In the genomic region with DNA sequence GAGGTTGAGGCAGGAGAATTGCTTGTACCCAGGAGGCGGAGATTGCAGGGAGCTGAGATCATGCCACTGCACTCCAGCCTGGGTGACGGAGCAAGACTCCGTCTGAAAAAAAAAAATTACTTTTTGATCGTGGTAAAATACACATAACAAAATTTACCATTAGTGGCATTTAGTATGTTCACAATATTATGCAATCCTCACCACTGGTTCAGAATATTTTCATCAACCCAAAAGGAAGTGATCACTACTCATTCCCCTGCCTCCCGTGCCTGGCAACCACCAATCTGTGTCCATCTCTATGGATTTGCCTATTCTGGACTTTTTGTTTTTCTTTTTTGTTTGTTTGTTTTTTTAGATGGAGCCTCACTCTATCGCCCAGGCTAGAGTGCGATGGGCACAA, we compare ENCODE assay signal across 37 cellular contexts. TPM values are rescaled to one million over a fixed set of nuclear protein-coding genes. Genes with fewer than 3 reads are reported as not detected.
"Had no signal": no experiment of that assay in that cellular context is flagged by ENCODE, and none has a peak within 500 bp of the region (broad histone marks: within the 10 kb centered on the region; RNA-seq: fewer than 3 reads in every experiment).

No MANE protein-coding gene starts in this region.

- H3K36me3 Mint-ChIP-seq: activated CD4-positive, alpha-beta memory T cell treated with anti-CD3 and anti-CD28 coated beads for 36 hours; activated CD8-positive, alpha-beta memory T cell treated with anti-CD3 and anti-CD28 coated beads, Interleukin-2, amount 10 ng/mL, durations not matched to agents 7 days and 5 days; activated naive CD4-positive, alpha-beta T cell treated with anti-CD3 and anti-CD28 coated beads, Interleukin-2, amount 10 ng/mL, durations not matched to agents 7 days and 5 days; activated naive CD4-positive, alpha-beta T cell treated with anti-CD3 and anti-CD28 coated beads, Interleukin-2, amount 50 U/mL, for 72 hours had no signal

- H3K4me3 Mint-ChIP-seq: activated B cell treated with CpG ODN at 0.5 μM for 24 hours; activated CD4-positive, alpha-beta memory T cell treated with anti-CD3 and anti-CD28 coated beads for 36 hours; activated CD4-positive, alpha-beta T cell treated with anti-CD3 and anti-CD28 coated beads, Interleukin-2, amount 10 ng/mL, durations not matched to agents 24 days and 14 days; activated CD8-positive, alpha-beta memory T cell treated with anti-CD3 and anti-CD28 coated beads, Interleukin-2, amount 10 ng/mL, durations not matched to agents 7 days and 5 days; activated CD8-positive, alpha-beta T cell treated with anti-CD3 and anti-CD28 coated beads, Interleukin-2, amount 10 ng/mL, durations not matched to agents 7 days and 5 days; activated naive CD4-positive, alpha-beta T cell treated with anti-CD3 and anti-CD28 coated beads, Interleukin-2, amount 10 ng/mL, durations not matched to agents 7 days and 5 days; activated T-cell treated with anti-CD3 and anti-CD28 coated beads, Interleukin-2, amount 50 U/mL, for 24 hours; activated T-cell treated with anti-CD3 and anti-CD28 coated beads, Interleukin-2, amount 50 U/mL, for 72 hours; central memory CD8-positive, alpha-beta T cell; dendritic cell treated with granulocyte-macrophage colony-stimulating factor and Interleukin-4, amounts not matched to agents 40 ng/mL and 50 ng/mL, for 4 days; effector memory CD8-positive, alpha-beta T cell had no signal

- H3K27ac ChIP-seq: brain microvascular endothelial cell, coronary artery, dorsolateral prefrontal cortex, esophagus muscularis mucosa, foreskin keratinocyte, gastrocnemius medialis, heart left ventricle, WERI-Rb-1 had no signal

- H3K36me3 ChIP-seq: brain microvascular endothelial cell, esophagus muscularis mucosa, gastrocnemius medialis, heart left ventricle, WERI-Rb-1 had no signal

- H3K4me3 ChIP-seq: coronary artery, dorsolateral prefrontal cortex, esophagus muscularis mucosa, gastrocnemius medialis, heart left ventricle had no signal

- H3K9me3 Mint-ChIP-seq: activated B cell treated with CpG ODN at 0.5 μM for 24 hours; activated CD4-positive, alpha-beta memory T cell treated with anti-CD3 and anti-CD28 coated beads for 36 hours; activated CD4-positive, alpha-beta T cell treated with anti-CD3 and anti-CD28 coated beads, Interleukin-2, amount 10 ng/mL, durations not matched to agents 24 days and 14 days; activated naive CD4-positive, alpha-beta T cell treated with anti-CD3 and anti-CD28 coated beads, Interleukin-2, amount 10 ng/mL, durations not matched to agents 7 days and 5 days; activated naive CD4-positive, alpha-beta T cell treated with anti-CD3 and anti-CD28 coated beads, Interleukin-2, amount 50 U/mL, for 72 hours; activated T-cell treated with anti-CD3 and anti-CD28 coated beads, Interleukin-2, amount 50 U/mL, for 24 hours; activated T-cell treated with anti-CD3 and anti-CD28 coated beads, Interleukin-2, amount 50 U/mL, for 72 hours; central memory CD8-positive, alpha-beta T cell; dendritic cell treated with granulocyte-macrophage colony-stimulating factor and Interleukin-4, amounts not matched to agents 40 ng/mL and 50 ng/mL, for 4 days; effector memory CD8-positive, alpha-beta T cell had no signal

- H3K4me1 ChIP-seq: foreskin keratinocyte had no signal

- H3K27ac Mint-ChIP-seq: activated B cell treated with CpG ODN at 0.5 μM for 24 hours; activated CD4-positive, alpha-beta memory T cell treated with anti-CD3 and anti-CD28 coated beads for 36 hours; activated CD4-positive, alpha-beta T cell treated with anti-CD3 and anti-CD28 coated beads, Interleukin-2, amount 10 ng/mL, durations not matched to agents 24 days and 14 days; activated CD8-positive, alpha-beta memory T cell treated with anti-CD3 and anti-CD28 coated beads, Interleukin-2, amount 10 ng/mL, durations not matched to agents 7 days and 5 days; activated CD8-positive, alpha-beta T cell treated with anti-CD3 and anti-CD28 coated beads, Interleukin-2, amount 10 ng/mL, durations not matched to agents 7 days and 5 days; activated naive CD4-positive, alpha-beta T cell treated with anti-CD3 and anti-CD28 coated beads, Interleukin-2, amount 10 ng/mL, durations not matched to agents 7 days and 5 days; activated naive CD4-positive, alpha-beta T cell treated with anti-CD3 and anti-CD28 coated beads, Interleukin-2, amount 50 U/mL, for 72 hours; activated T-cell treated with anti-CD3 and anti-CD28 coated beads, Interleukin-2, amount 50 U/mL, for 24 hours; activated T-cell treated with anti-CD3 and anti-CD28 coated beads, Interleukin-2, amount 50 U/mL, for 72 hours; dendritic cell treated with granulocyte-macrophage colony-stimulating factor and Interleukin-4, amounts not matched to agents 40 ng/mL and 50 ng/mL, for 4 days; effector memory CD8-positive, alpha-beta T cell had no signal

- H3K9me3 ChIP-seq: esophagus muscularis mucosa, gastrocnemius medialis, heart left ventricle had no signal

- DNase-seq: activated B cell treated with CpG ODN at 0.5 μM for 24 hours; activated CD4-positive, alpha-beta memory T cell treated with anti-CD3 and anti-CD28 coated beads for 36 hours; activated CD4-positive, alpha-beta T cell treated with anti-CD3 and anti-CD28 coated beads, Interleukin-2, amount 10 ng/mL, durations not matched to agents 24 days and 14 days; activated CD8-positive, alpha-beta memory T cell treated with anti-CD3 and anti-CD28 coated beads, Interleukin-2, amount 10 ng/mL, durations not matched to agents 7 days and 5 days; activated CD8-positive, alpha-beta memory T cell treated with anti-CD3 and anti-CD28 coated beads, Interleukin-2, amount 50 U/mL, for 48 hours; activated CD8-positive, alpha-beta T cell treated with anti-CD3 and anti-CD28 coated beads, Interleukin-2, amount 10 ng/mL, durations not matched to agents 7 days and 5 days; activated gamma-delta T cell; activated naive CD4-positive, alpha-beta T cell; activated naive CD4-positive, alpha-beta T cell treated with anti-CD3 and anti-CD28 coated beads, Interleukin-2, amount 10 ng/mL, durations not matched to agents 7 days and 5 days; activated T-cell treated with anti-CD3 and anti-CD28 coated beads for 4 hours; activated T-cell treated with anti-CD3 and anti-CD28 coated beads, Interleukin-2, amount 50 U/mL, for 24 hours; activated T-cell treated with anti-CD3 and anti-CD28 coated beads, Interleukin-2, amount 50 U/mL, for 72 hours; amniotic stem cell; anterior cingulate cortex; brain microvascular endothelial cell; dorsolateral prefrontal cortex; effector memory CD8-positive, alpha-beta T cell; erythroblast; foreskin keratinocyte; gastrocnemius medialis; glutamatergic neuron; heart left ventricle; hypothalamus; T-helper 2 cell; WERI-Rb-1 had no signal

- ATAC-seq: activated CD4-positive, CD25-positive, alpha-beta regulatory T cell treated with anti-CD3 and anti-CD28 coated beads, Interleukin-2, amount 50 U/mL, for 24 hours; activated CD8-positive, alpha-beta memory T cell treated with anti-CD3 and anti-CD28 coated beads, Interleukin-2, amount 10 ng/mL, durations not matched to agents 7 days and 5 days; activated CD8-positive, alpha-beta T cell treated with anti-CD3 and anti-CD28 coated beads, Interleukin-2, amount 10 ng/mL, durations not matched to agents 7 days and 5 days; activated naive CD4-positive, alpha-beta T cell treated with anti-CD3 and anti-CD28 coated beads, Interleukin-2, amount 50 U/mL, for 72 hours; activated T-cell treated with anti-CD3 and anti-CD28 coated beads, Interleukin-2, amount 50 U/mL, for 72 hours; effector memory CD8-positive, alpha-beta T cell; foreskin keratinocyte; gastrocnemius medialis; heart left ventricle had no signal

RNA-seq across cellular contexts. Expression of a gene that starts 1.2 kb away (rescaled TPM):
- total RNA-seq: activated B cell treated with CpG ODN at 0.5 μM for 24 hours; activated CD4-positive, alpha-beta memory T cell treated with anti-CD3 and anti-CD28 coated beads for 36 hours; activated CD4-positive, alpha-beta T cell treated with anti-CD3 and anti-CD28 coated beads, Interleukin-2, amount 10 ng/mL, durations not matched to agents 24 days and 14 days; activated CD8-positive, alpha-beta memory T cell treated with anti-CD3 and anti-CD28 coated beads for 36 hours; activated CD8-positive, alpha-beta memory T cell treated with anti-CD3 and anti-CD28 coated beads, Interleukin-2, amount 10 ng/mL, durations not matched to agents 7 days and 5 days; activated CD8-positive, alpha-beta T cell treated with anti-CD3 and anti-CD28 coated beads, Interleukin-2, amount 10 ng/mL, durations not matched to agents 7 days and 5 days; activated naive CD4-positive, alpha-beta T cell treated with anti-CD3 and anti-CD28 coated beads, Interleukin-2, amount 50 U/mL, for 72 hours; bronchial epithelial cell; foreskin keratinocyte; gastrocnemius medialis had no signal

RNA-seq across cellular contexts. Expression of a gene that starts 22.5 kb away (rescaled TPM):
- total RNA-seq: activated B cell treated with CpG ODN at 0.5 μM for 24 hours; activated CD4-positive, alpha-beta memory T cell treated with anti-CD3 and anti-CD28 coated beads for 36 hours; activated CD8-positive, alpha-beta memory T cell treated with anti-CD3 and anti-CD28 coated beads for 36 hours; activated CD8-positive, alpha-beta memory T cell treated with anti-CD3 and anti-CD28 coated beads, Interleukin-2, amount 10 ng/mL, durations not matched to agents 7 days and 5 days; activated CD8-positive, alpha-beta T cell treated with anti-CD3 and anti-CD28 coated beads, Interleukin-2, amount 10 ng/mL, durations not matched to agents 7 days and 5 days; activated naive CD4-positive, alpha-beta T cell treated with anti-CD3 and anti-CD28 coated beads, Interleukin-2, amount 50 U/mL, for 72 hours; activated T-cell treated with anti-CD3 and anti-CD28 coated beads, Interleukin-2, amount 50 U/mL, for 72 hours; astrocyte; bronchial epithelial cell; cardiac septum; cerebellum; dorsolateral prefrontal cortex; esophagus muscularis mucosa; foreskin keratinocyte; gastrocnemius medialis; heart left ventricle had no signal
- polyA plus RNA-seq: adipose tissue, foreskin keratinocyte, heart left ventricle had no signal
